Comparison of ENCODE assay signal across 21 cellular contexts in the genomic region with DNA sequence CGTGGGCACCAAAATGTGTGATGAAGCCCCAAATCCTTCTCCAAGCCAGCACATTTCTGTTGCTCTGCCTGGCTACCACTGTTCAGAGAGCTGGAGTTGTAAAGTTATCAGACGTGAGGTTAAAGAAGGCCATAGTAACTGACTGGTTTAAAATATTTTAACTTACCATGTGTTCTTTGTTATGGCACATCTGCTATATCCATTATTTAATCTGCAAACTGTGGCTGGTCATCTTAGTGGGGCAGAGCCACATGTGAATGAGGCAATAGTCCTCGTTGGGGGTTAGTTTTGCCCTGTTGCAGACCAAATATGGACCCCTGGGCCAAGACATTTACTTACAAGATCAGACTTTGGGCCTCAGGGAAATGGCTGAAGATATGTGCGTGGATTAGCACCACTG.
DNase-seq lines count a peak whose midpoint lies in the region; ATAC-seq, FAIRE-seq and TF ChIP-seq lines count a peak whose summit lies in the region.
"Had no signal": no experiment of that assay in that cellular context is flagged by ENCODE, and none has a peak within 500 bp of the region (broad histone marks: within the 10 kb centered on the region; RNA-seq: fewer than 3 reads in every experiment).

No MANE protein-coding gene starts in this region.

- DNase-seq in HepG2 (ENCODE audit: low spot score) (no peak), right lobe of liver (no peak), SK-N-SH (peak; percentile 15), bronchial epithelial cell (ENCODE audit: low read depth) (no peak), tibial artery (no peak), uterus (no peak), GF-D8 (lab: John Stamatoyannopoulos, UW) (no peak)
- DNase-seq: 8988T; ACHN; C1 segment of cervical spinal cord; Calu3; CD4-positive, alpha-beta memory T cell; COR-L47; DMS53; DMS79 treated with DMSO at 0.1 percent for 48 hours; GOT3 had no signal

- H4K20me1 ChIP-seq in HepG2 (ENCODE audit: insufficient read depth, low read length) (no peaks in the 10 kb centered on the region), SK-N-SH (ENCODE audit: insufficient read depth) (no peaks in the 10 kb centered on the region)

- H3K27me3 ChIP-seq in HepG2 (ENCODE audit: control insufficient read depth in 1 of 2, insufficient read depth in 2 of 2, low read length in 2 of 2) (no peaks in the 10 kb centered on the region), right lobe of liver (no peaks in the 10 kb centered on the region), SK-N-SH (ENCODE audit: insufficient read depth) (no peaks in the 10 kb centered on the region), bronchial epithelial cell (ENCODE audit: control insufficient read depth, insufficient read depth, low read length) (no peaks in the 10 kb centered on the region), tibial artery (no peaks in the 10 kb centered on the region), uterus (no peaks in the 10 kb centered on the region)

- TF ChIP-seq POLR2A in HepG2 (IDR thresholded peaks at IDR 0.05; ENCODE audit: insufficient read depth in 1 of 2, low read depth in 2 of 2, low read length in 2 of 2) (no peak), right lobe of liver (IDR thresholded peaks at IDR 0.05) (no peak), uterus (IDR thresholded peaks at IDR 0.05) (no peak)

- no peak overlapping the region for H3K27ac ChIP-seq in HepG2 (ENCODE audit: extremely low read length, insufficient read depth, low read length)
- H3K27ac ChIP-seq in right lobe of liver = no peak overlapping the region
- H3K27ac ChIP-seq in SK-N-SH (ENCODE audit: low read depth in 2 of 2, low read length in 1 of 2) = no peak overlapping the region
- H3K27ac ChIP-seq in tibial artery = peak overlapping the region; percentile 41 to 55
- H3K27ac ChIP-seq in uterus = no peak overlapping the region
- H3K27ac ChIP-seq: A549 had no signal

- TF ChIP-seq CTCF in HepG2 (CRISPR knock-in tag; IDR thresholded peaks at IDR 0.05) (no peak), right lobe of liver (IDR thresholded peaks at IDR 0.05) (no peak), SK-N-SH (IDR thresholded peaks at IDR 0.05) (no peak), bronchial epithelial cell (IDR thresholded peaks at IDR 0.05; ENCODE audit: insufficient read depth, low read length, severe bottlenecking) (no peak), tibial artery (IDR thresholded peaks at IDR 0.05) (no peak), uterus (IDR thresholded peaks at IDR 0.05) (no peak)

- FAIRE-seq in HepG2 (lab: Jason Lieb, UNC) = no peak
- FAIRE-seq in bronchial epithelial cell (lab: Jason Lieb, UNC) = peak; percentile 23
- FAIRE-seq: A549, GM12892, H54 had no signal

- H3K79me2 ChIP-seq in HepG2 (ENCODE audit: insufficient read depth, low read length) = no peaks in the 10 kb centered on the region
- H3K79me2 ChIP-seq in SK-N-SH (ENCODE audit: insufficient read depth) = peaks cover 18% of the 10 kb centered on the region; the same call in 1 of the 2 replicates

- TF ChIP-seq EP300 in HepG2 (IDR thresholded peaks at IDR 0.05; ENCODE audit: low read depth in 2 of 2, low read length in 2 of 2) (no peak), HepG2 (CRISPR knock-in tag; IDR thresholded peaks at IDR 0.05; ENCODE audit: borderline replicate concordance) (no peak), SK-N-SH (IDR thresholded peaks at IDR 0.05; ENCODE audit: borderline replicate concordance in 1 of 2, low read depth in 1 of 2, low read length in 1 of 2) (no peak)

- BruUV-seq in HepG2 (replicated peaks; lab: Mats Ljungman, UMichigan) = no TSS peak

- POLR2A ChIA-PET in HepG2 (lab: Yijun Ruan, JAX) = no interaction called here
- POLR2A ChIA-PET in SK-N-SH (lab: Yijun Ruan, JAX) = no interaction called here

- in situ Hi-C loops in HepG2 (cut with HindIII; ENCODE audit: extremely low pct_ligation_motif_present, low pct_unique_long_range_greater_than_20kb) = no loop called here

- H2AFZ ChIP-seq in HepG2 (ENCODE audit: low read length) = no peak overlapping the region
- H2AFZ ChIP-seq in SK-N-SH (ENCODE audit: low read depth) = no peak overlapping the region

- H3K4me2 ChIP-seq in HepG2 (ENCODE audit: low read depth, low read length) = no peak overlapping the region
- no peak overlapping the region for H3K4me2 ChIP-seq in SK-N-SH
- H3K4me2 ChIP-seq: A549 had no signal

- no peaks in the 10 kb centered on the region for H3K9me3 ChIP-seq in HepG2 (ENCODE audit: low read length)
- H3K9me3 ChIP-seq in right lobe of liver = no peaks in the 10 kb centered on the region
- no peaks in the 10 kb centered on the region for H3K9me3 ChIP-seq in SK-N-SH
- H3K9me3 ChIP-seq in tibial artery = no peaks in the 10 kb centered on the region
- H3K9me3 ChIP-seq in uterus = no peaks in the 10 kb centered on the region
- H3K9me3 ChIP-seq: HAP-1 had no signal

- under 1% methylated on average over 4 of the region's 4 CpGs for WGBS in HepG2 (ENCODE audit: low lambda C conversion rate)
- WGBS in right lobe of liver (ENCODE audit: insufficient coverage, low coverage, low lambda C conversion rate, missing lambda C conversion rate) = 87% methylated on average over 3 of the region's 4 CpGs
- 70% methylated on average over 4 of the region's 4 CpGs for WGBS in SK-N-SH (ENCODE audit: low lambda C conversion rate)

- no peak overlapping the region for H3K4me3 ChIP-seq in HepG2 (replicated peaks in 1 of 3; ENCODE audit: insufficient read depth in 1 of 3, low read depth in 2 of 3, low read length in 3 of 3)
- no peak overlapping the region for H3K4me3 ChIP-seq in right lobe of liver
- no peak overlapping the region for H3K4me3 ChIP-seq in SK-N-SH (ENCODE audit: low read depth in 2 of 2, low read length in 1 of 2)
- H3K4me3 ChIP-seq in bronchial epithelial cell (ENCODE audit: low read depth, low read length) = no peak overlapping the region
- no peak overlapping the region for H3K4me3 ChIP-seq in tibial artery
- H3K4me3 ChIP-seq in uterus = no peak overlapping the region
- H3K4me3 ChIP-seq: A549, HAP-1 had no signal

- H3K9me2 ChIP-seq in SK-N-SH = no peaks in the 10 kb centered on the region

- H3K36me3 ChIP-seq in HepG2 (replicated peaks in 1 of 2; ENCODE audit: control insufficient read depth in 1 of 2, insufficient read depth in 2 of 2, low read length in 2 of 2) = no peaks in the 10 kb centered on the region
- H3K36me3 ChIP-seq in right lobe of liver = no peaks in the 10 kb centered on the region
- peaks cover 69 to 76% of the 10 kb centered on the region in 2 experiments for H3K36me3 ChIP-seq in SK-N-SH (replicated peaks in 1 of 2; ENCODE audit: control insufficient read depth in 1 of 2, insufficient read depth in 2 of 2, low read length in 1 of 2)
- no peaks in the 10 kb centered on the region for H3K36me3 ChIP-seq in bronchial epithelial cell (ENCODE audit: control insufficient read depth, insufficient read depth, low read length)
- H3K36me3 ChIP-seq in tibial artery = peaks cover 29 to 49% (median 36%) of the 10 kb centered on the region in 3 donors
- no peaks in the 10 kb centered on the region for H3K36me3 ChIP-seq in uterus
- H3K36me3 ChIP-seq: HAP-1 had no signal

- H3K9ac ChIP-seq in HepG2 (ENCODE audit: insufficient read depth, low read depth, low read length) (no peak overlapping the region), SK-N-SH (no peak overlapping the region)

- H3K4me1 ChIP-seq in HepG2 (ENCODE audit: insufficient read depth, low read length) (no peaks in the 10 kb centered on the region), right lobe of liver (no peaks in the 10 kb centered on the region), SK-N-SH (ENCODE audit: control insufficient read depth in 1 of 2, insufficient read depth in 2 of 2, low read depth in 1 of 2, low read length in 1 of 2) (peaks cover 0 to 5% of the 10 kb centered on the region in 2 experiments; a peak in 2 of 4 replicates), tibial artery (peaks cover 0 to 52% (median 9%) of the 10 kb centered on the region in 4 donors), uterus (no peaks in the 10 kb centered on the region)
- H3K4me1 ChIP-seq: HAP-1 had no signal

- intact Hi-C loops in HepG2 (cut with micrococcal nuclease; ENCODE audit: unreplicated experiment) = no loop called here
- intact Hi-C loops in right lobe of liver (cut with DNase I) = no loop called here
- intact Hi-C loops in tibial artery (cut with DNase I; ENCODE audit: low total_unique reads) = no loop called here
- intact Hi-C loops in uterus (cut with DNase I; ENCODE audit: low total_unique reads) = no loop called here

- H3F3A ChIP-seq in SK-N-SH (replicated peaks; ENCODE audit: insufficient read depth) = peaks cover 29% of the 10 kb centered on the region

- ATAC-seq in HepG2 = no peak
- ATAC-seq in right lobe of liver = no peak
- ATAC-seq in HG02852 (IDR thresholded peaks at IDR 0.05; ENCODE audit: unreplicated experiment) = no peak
- ATAC-seq: A549 had no signal

- TF ChIP-seq RAD21 in HepG2 (CRISPR knock-in tag; IDR thresholded peaks at IDR 0.05) (no peak), SK-N-SH (IDR thresholded peaks at IDR 0.05; ENCODE audit: low read length) (no peak)

- CTCF ChIA-PET in HepG2 (lab: Yijun Ruan, JAX; ENCODE audit: low intra/inter-chr PET ratio, low total read pairs) (no interaction called here), SK-N-SH (lab: Yijun Ruan, JAX) (interaction anchor here (1.2 kb wide), 1 partner anchor 26 kb away, joined by 3 read pairs; no protein-coding TSS in a partner anchor)

TF ChIP-seq in HepG2, 621 proteins besides CTCF, POLR2A, EP300 and RAD21 (continues in another document):
- no peak for TF ChIP-seq NFE2L1 (CRISPR knock-in tag; IDR thresholded peaks at IDR 0.05; ENCODE audit: borderline replicate concordance)
- no peak for TF ChIP-seq SATB2 (CRISPR knock-in tag; IDR thresholded peaks at IDR 0.05)

TF ChIP-seq in SK-N-SH, 30 proteins besides CTCF, POLR2A, EP300 and RAD21:
- no peak for TF ChIP-seq FOXM1 (IDR thresholded peaks at IDR 0.05; ENCODE audit: low read depth)

Comparison
In these comparisons a context has a peak if more than half of its experiments do, and no peak if none do; other contexts are left out.
1. H3K27ac ChIP-seq: peak in tibial artery (2 of 2); none in HepG2 (single experiment), right lobe of liver (0 of 3), SK-N-SH (0 of 2) and uterus (0 of 2).